In the genomic region with DNA sequence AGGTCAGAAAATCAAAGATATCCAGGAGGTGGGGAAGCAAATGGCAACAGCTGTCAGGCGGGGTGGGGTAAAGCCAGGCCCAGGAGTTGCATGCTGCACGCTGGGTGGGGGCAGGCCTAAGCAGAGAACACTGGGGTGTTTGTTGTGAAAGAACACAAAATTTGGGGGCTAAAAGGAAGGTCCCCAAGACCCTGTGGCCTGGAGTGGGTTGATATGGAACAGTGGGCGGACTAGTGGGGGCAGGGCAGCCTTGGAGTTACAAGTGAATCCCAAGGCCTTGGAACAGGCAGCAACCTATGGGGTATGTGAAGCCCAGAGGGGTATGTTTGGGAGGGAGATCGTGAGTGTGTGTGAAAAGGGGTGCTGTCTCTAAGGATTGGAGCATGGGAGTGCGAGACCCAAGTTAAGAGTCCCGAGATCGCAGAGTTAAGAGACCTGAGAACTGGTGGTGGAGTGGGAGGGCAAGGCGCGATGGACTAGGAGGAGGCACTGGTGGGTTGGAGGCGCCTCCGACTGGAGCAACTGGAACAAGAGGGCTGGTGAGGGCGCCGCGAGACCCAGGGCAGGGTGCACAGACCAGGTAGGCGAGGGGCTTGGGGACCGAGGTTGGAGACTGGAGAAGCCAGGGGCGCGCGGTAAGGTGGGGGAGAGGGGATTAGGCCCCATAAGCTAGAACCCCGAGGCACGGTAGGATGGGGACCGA, we compare ENCODE assay signal across 8 cellular contexts. TPM values are rescaled to one million over a fixed set of nuclear protein-coding genes. Genes with fewer than 3 reads are reported as not detected.
A peak's percentile ranks its signal among the peaks of the same experiment; 100 is the strongest.
DNase-seq lines count a peak whose midpoint lies in the region; ATAC-seq, FAIRE-seq and TF ChIP-seq lines count a peak whose summit lies in the region.

No MANE protein-coding gene starts in this region.

- H3K9me3 Mint-ChIP-seq in GM23338: no peaks in the 10 kb centered on the region; the same call in 2 of the 3 replicates

- H3K4me3 Mint-ChIP-seq in GM23338: peak overlapping the region; percentile 87

- H3K4me2 ChIP-seq in DOHH2 (ENCODE audit: low read length) (peak overlapping the region; percentile 81), GM23338 (peak overlapping the region; percentile 97), keratinocyte (ENCODE audit: control insufficient read depth, extremely low read depth, insufficient read depth, low read depth, low read length) (peak overlapping the region; percentile 95)

- TF ChIP-seq POLR2A in body of pancreas (IDR thresholded peaks at IDR 0.05): no peak

- no peaks in the 10 kb centered on the region for H3K9me1 ChIP-seq in keratinocyte (ENCODE audit: control insufficient read depth, extremely low read depth, insufficient read depth, low read length)

- peaks cover 9% of the 10 kb centered on the region for H3F3A ChIP-seq in DOHH2 (ENCODE audit: control insufficient read depth, insufficient read depth)
- H3F3A ChIP-seq in GM23338 (replicated peaks; ENCODE audit: low read depth): peaks cover 13% of the 10 kb centered on the region; the same call in 1 of the 2 replicates

- H3K4me1 ChIP-seq in DOHH2 (ENCODE audit: control insufficient read depth, low read length): peaks cover 18% of the 10 kb centered on the region
- peaks cover 8% of the 10 kb centered on the region for H3K4me1 ChIP-seq in GM23338 (ENCODE audit: insufficient read depth)
- H3K4me1 ChIP-seq in body of pancreas: peaks cover 35% of the 10 kb centered on the region
- H3K4me1 ChIP-seq in keratinocyte (ENCODE audit: control insufficient read depth, extremely low read depth, insufficient read depth, low read length): peaks cover 17% of the 10 kb centered on the region

- peak overlapping the region; percentile 33 for H3K27ac ChIP-seq in DOHH2 (ENCODE audit: low read depth, low read length)
- H3K27ac ChIP-seq in GM23338 (ENCODE audit: low read depth): peak overlapping the region; percentile 89
- peak overlapping the region; percentile 83 to 92 (median 87) for H3K27ac ChIP-seq in body of pancreas
- peak overlapping the region; percentile 86 for H3K27ac ChIP-seq in keratinocyte (ENCODE audit: control insufficient read depth, insufficient read depth, low read length)

- WGBS in body of pancreas, 2 donors: 7% methylated on average over 22 of the region's 22 CpGs

- H3K27me3 ChIP-seq in DOHH2 (ENCODE audit: control insufficient read depth, low read length) (no peaks in the 10 kb centered on the region), GM23338 (ENCODE audit: insufficient read depth) (no peaks in the 10 kb centered on the region), body of pancreas (no peaks in the 10 kb centered on the region), keratinocyte (ENCODE audit: control insufficient read depth, extremely low read depth, insufficient read depth, low read length) (no peaks in the 10 kb centered on the region)

- dilution Hi-C loops in keratinocyte (cut with MboI; ENCODE audit: extremely low pct_ligation_motif_present, low sequenced_read_pairs): no loop called here

- H3K27ac Mint-ChIP-seq in GM23338: peak overlapping the region; percentile 95

- no peaks in the 10 kb centered on the region for H3K9me2 ChIP-seq in DOHH2 (replicated peaks; ENCODE audit: control insufficient read depth, low read length)
- H3K9me2 ChIP-seq in GM23338 (ENCODE audit: insufficient read depth): no peaks in the 10 kb centered on the region

- peaks cover 37% of the 10 kb centered on the region for H3K4me1 Mint-ChIP-seq in GM23338

- H4K20me1 ChIP-seq in DOHH2 (ENCODE audit: control insufficient read depth, insufficient read depth, low read depth, low read length) (no peaks in the 10 kb centered on the region), GM23338 (replicated peaks; ENCODE audit: insufficient read depth) (no peaks in the 10 kb centered on the region), keratinocyte (ENCODE audit: control insufficient read depth, extremely low read depth, insufficient read depth, low read length) (no peaks in the 10 kb centered on the region)

- H3K79me2 ChIP-seq in DOHH2 (ENCODE audit: control insufficient read depth, low read length) (peaks cover 14% of the 10 kb centered on the region), GM23338 (replicated peaks; ENCODE audit: insufficient read depth) (peaks cover 13% of the 10 kb centered on the region), keratinocyte (ENCODE audit: control insufficient read depth, insufficient read depth, low read length) (peaks cover 14% of the 10 kb centered on the region)

- peak overlapping the region; percentile 94 for H3K9ac ChIP-seq in keratinocyte (ENCODE audit: control insufficient read depth, extremely low read depth, insufficient read depth, low read length)

- TF ChIP-seq CTCF in DOHH2 (IDR thresholded peaks at IDR 0.05; ENCODE audit: low read depth, low read length, poor library complexity, severe bottlenecking): no peak
- no peak for TF ChIP-seq CTCF in GM23338 (conservative IDR thresholded peaks at IDR 0.05; ENCODE audit: low read depth in 2 of 2)
- TF ChIP-seq CTCF in body of pancreas (IDR thresholded peaks at IDR 0.05): no peak
- no peak for TF ChIP-seq CTCF in keratinocyte (optimal IDR thresholded peaks at IDR 0.05 in 1 of 3, IDR thresholded peaks at IDR 0.05 in 1 of 3, conservative IDR thresholded peaks at IDR 0.05 in 1 of 3; ENCODE audit: extremely low read depth in 1 of 3, insufficient read depth in 2 of 3, low read length in 3 of 3)

- H3K9me3 ChIP-seq in DOHH2 (ENCODE audit: control insufficient read depth, insufficient read depth, low read length) (no peaks in the 10 kb centered on the region), body of pancreas (no peaks in the 10 kb centered on the region), keratinocyte (ENCODE audit: control insufficient read depth, low read depth, low read length) (no peaks in the 10 kb centered on the region)

- H2AFZ ChIP-seq in GM23338 (peak overlapping the region; percentile 83), keratinocyte (ENCODE audit: control insufficient read depth, low read length) (peak overlapping the region; percentile 1)

- H3K4me3 ChIP-seq in DOHH2 (ENCODE audit: low read length) (peak overlapping the region; percentile 80), GM23338 (peak overlapping the region; percentile 88), body of pancreas (peak overlapping the region; percentile 69 to 73), keratinocyte (ENCODE audit: control insufficient read depth in 2 of 3, extremely low read depth in 1 of 3, insufficient read depth in 2 of 3, low read depth in 1 of 3, low read length in 3 of 3) (peak overlapping the region; percentile 90 to 94 (median 90))

- intact Hi-C loops in body of pancreas (cut with DNase I): no loop called here

- peaks cover 43% of the 10 kb centered on the region for H3K36me3 Mint-ChIP-seq in GM23338 (ENCODE audit: low read depth)

- DNase-seq in GM23338 (ENCODE audit: low spot score) (peak; percentile 57), NCI-H510A treated with DMSO at 0.1 percent for 48 hours (lab: John Stamatoyannopoulos, UW) (peak; percentile 24), body of pancreas (peak; percentile 41 to 56 (median 42)), keratinocyte (ENCODE audit: low read depth, low spot score) (no peak), NCI-H2029 (lab: John Stamatoyannopoulos, UW) (no peak)
- peak; percentile 46 for DNase-seq in stimulated activated CD8-positive, alpha-beta memory T cell treated with anti-CD3 and anti-CD28 coated beads, Interleukin-4, amount 100 ng/mL, for 48 hours
- no peak for DNase-seq in activated effector memory CD4-positive, alpha-beta T cell treated with Interleukin-2 at 50 U/mL for 16 hours

- ATAC-seq in GM23338 (peak; percentile 67), body of pancreas (peak; percentile 21)

- FAIRE-seq in keratinocyte (lab: Jason Lieb, UNC): no peak

- peaks cover 8% of the 10 kb centered on the region for H3K27me3 Mint-ChIP-seq in GM23338 (ENCODE audit: insufficient read depth, low read depth, poor library complexity)

- peaks cover 21% of the 10 kb centered on the region for H3K36me3 ChIP-seq in DOHH2 (ENCODE audit: control insufficient read depth, low read length)
- H3K36me3 ChIP-seq in GM23338 (ENCODE audit: insufficient read depth): peaks cover 5% of the 10 kb centered on the region; the same call in 1 of the 2 replicates
- H3K36me3 ChIP-seq in body of pancreas (replicated peaks in 1 of 2; ENCODE audit: insufficient read depth in 1 of 2, low read depth in 2 of 2): peaks cover 9 to 13% of the 10 kb centered on the region in 2 donors
- H3K36me3 ChIP-seq in keratinocyte (ENCODE audit: control insufficient read depth in 2 of 2, extremely low read depth in 1 of 2, insufficient read depth in 2 of 2, low read length in 2 of 2): peaks cover 17 to 32% of the 10 kb centered on the region in 2 experiments

RNA-seq across cellular contexts. Expression of a gene that starts 0.7 kb away (rescaled TPM):
- 9.7 and 13.2 TPM in 2 replicates for total RNA-seq in GM23338 (2014; rRNA removed; shearing (Covaris generic))
- 2.8 and 3.4 TPM in 2 replicates for polyA plus RNA-seq in GM23338 (2016; fragmentation: Nextera tagmentation; extraction: Ambion mirVana)
- 10 to 100 TPM; 16.3 to 24.4 TPM for total RNA-seq in body of pancreas
- polyA plus RNA-seq in keratinocyte: 8.1 to 15.0 TPM (median 10.4 TPM) in 3 replicates
- polyA plus RNA-seq in keratinocyte (2011; ENCODE audit: low read depth): 4.6 TPM
- polyA plus RNA-seq in keratinocyte (2011; cell fraction: cytosol; rRNA removed): 5.7 and 8.6 TPM in 2 replicates
- 23.8 and 29.9 TPM in 2 replicates for polyA plus RNA-seq in keratinocyte (2011; cell fraction: nucleus; rRNA removed)
- polyA plus RNA-seq in keratinocyte (2012; ENCODE audit: low replicate concordance): 8.8 and 10.9 TPM in 2 replicates
- polyA minus RNA-seq in keratinocyte: 20.3 to 34.4 TPM (median 20.9 TPM) in 3 replicates
- 13.4 TPM for polyA minus RNA-seq in keratinocyte (2011; cell fraction: cytosol; rRNA and poly(A)+ RNA removed)
- 22.1 and 22.4 TPM in 2 replicates for polyA minus RNA-seq in keratinocyte (2011; cell fraction: nucleus; rRNA and poly(A)+ RNA removed)

RNA-seq across cellular contexts. Expression of a gene that starts 6.2 kb away (rescaled TPM):
- total RNA-seq in GM23338 (2014; rRNA removed; shearing (Covaris generic)): 32.3 and 40.4 TPM in 2 replicates
- 127 and 128 TPM in 2 replicates for polyA plus RNA-seq in GM23338 (2016; fragmentation: Nextera tagmentation; extraction: Ambion mirVana)
- total RNA-seq in body of pancreas: 10 to 100 TPM; 13.5 to 15.2 TPM
- 25.6 to 36.0 TPM (median 27.4 TPM) in 3 replicates for polyA plus RNA-seq in keratinocyte
- polyA plus RNA-seq in keratinocyte (2011; ENCODE audit: low read depth): 21.2 TPM
- 13.2 and 21.0 TPM in 2 replicates for polyA plus RNA-seq in keratinocyte (2011; cell fraction: cytosol; rRNA removed)
- 24.3 and 33.7 TPM in 2 replicates for polyA plus RNA-seq in keratinocyte (2011; cell fraction: nucleus; rRNA removed)
- polyA plus RNA-seq in keratinocyte (2012; ENCODE audit: low replicate concordance): 52.2 and 59.4 TPM in 2 replicates
- 12.1 to 26.4 TPM (median 12.9 TPM) in 3 replicates for polyA minus RNA-seq in keratinocyte
- 37.8 TPM for polyA minus RNA-seq in keratinocyte (2011; cell fraction: cytosol; rRNA and poly(A)+ RNA removed)
- polyA minus RNA-seq in keratinocyte (2011; cell fraction: nucleus; rRNA and poly(A)+ RNA removed): 6.5 and 8.2 TPM in 2 replicates

RNA-seq across cellular contexts. Expression of a gene that starts 6.4 kb away (rescaled TPM):
- total RNA-seq in GM23338 (2014; rRNA removed; shearing (Covaris generic)): 17.4 and 22.4 TPM in 2 replicates
- polyA plus RNA-seq in GM23338 (2016; fragmentation: Nextera tagmentation; extraction: Ambion mirVana) (14.9 and 16.6 TPM in 2 replicates), keratinocyte (8.3 to 15.2 TPM (median 8.8 TPM) in 3 replicates)
- total RNA-seq in body of pancreas: 10 to 100 TPM; 19.8 to 33.5 TPM
- polyA plus RNA-seq in keratinocyte (2011; ENCODE audit: low read depth): 7.9 TPM
- 3.9 and 5.4 TPM in 2 replicates for polyA plus RNA-seq in keratinocyte (2011; cell fraction: cytosol; rRNA removed)
- 24.8 and 29.9 TPM in 2 replicates for polyA plus RNA-seq in keratinocyte (2011; cell fraction: nucleus; rRNA removed)
- polyA plus RNA-seq in keratinocyte (2012; ENCODE audit: low replicate concordance): 9.3 and 10.9 TPM in 2 replicates
- polyA minus RNA-seq in keratinocyte: 8.7 to 20.4 TPM (median 12.8 TPM) in 3 replicates
- 6.7 TPM for polyA minus RNA-seq in keratinocyte (2011; cell fraction: cytosol; rRNA and poly(A)+ RNA removed)
- polyA minus RNA-seq in keratinocyte (2011; cell fraction: nucleus; rRNA and poly(A)+ RNA removed): 6.4 and 11.9 TPM in 2 replicates

RNA-seq across cellular contexts. Expression of a gene that starts 23.1 kb away (rescaled TPM):
- total RNA-seq in GM23338 (2014; rRNA removed; shearing (Covaris generic)): 121 and 147 TPM in 2 replicates
- polyA plus RNA-seq in GM23338 (2016; fragmentation: Nextera tagmentation; extraction: Ambion mirVana): 46.1 and 52.2 TPM in 2 replicates
- total RNA-seq in body of pancreas: 10 to 100 TPM; 26.4 to 28.0 TPM
- 58.8 to 88.8 TPM (median 81.0 TPM) in 3 replicates for polyA plus RNA-seq in keratinocyte
- polyA plus RNA-seq in keratinocyte (2011; ENCODE audit: low read depth): 20.5 TPM
- polyA plus RNA-seq in keratinocyte (2011; cell fraction: cytosol; rRNA removed): 21.2 and 28.8 TPM in 2 replicates
- polyA plus RNA-seq in keratinocyte (2011; cell fraction: nucleus; rRNA removed): 174 and 213 TPM in 2 replicates
- polyA plus RNA-seq in keratinocyte (2012; ENCODE audit: low replicate concordance): 65.4 and 87.7 TPM in 2 replicates
- 137 to 183 TPM (median 148 TPM) in 3 replicates for polyA minus RNA-seq in keratinocyte
- polyA minus RNA-seq in keratinocyte (2011; cell fraction: cytosol; rRNA and poly(A)+ RNA removed): 114 TPM
- 207 and 218 TPM in 2 replicates for polyA minus RNA-seq in keratinocyte (2011; cell fraction: nucleus; rRNA and poly(A)+ RNA removed)

RNA-seq across cellular contexts. Expression of a gene that starts 31.6 kb away (rescaled TPM):
- 98.6 and 106 TPM in 2 replicates for total RNA-seq in GM23338 (2014; rRNA removed; shearing (Covaris generic))
- polyA plus RNA-seq in GM23338 (2016; fragmentation: Nextera tagmentation; extraction: Ambion mirVana) (63.8 and 64.7 TPM in 2 replicates), keratinocyte (57.1 to 101 TPM (median 67.5 TPM) in 3 replicates)
- 10 to 100 TPM; 28.3 to 29.7 TPM for total RNA-seq in body of pancreas
- polyA plus RNA-seq in keratinocyte (2011; ENCODE audit: low read depth): 82.9 TPM
- 55.6 and 75.1 TPM in 2 replicates for polyA plus RNA-seq in keratinocyte (2011; cell fraction: cytosol; rRNA removed)
- 42.1 and 44.9 TPM in 2 replicates for polyA plus RNA-seq in keratinocyte (2011; cell fraction: nucleus; rRNA removed)
- 47.1 and 102 TPM in 2 replicates for polyA plus RNA-seq in keratinocyte (2012; ENCODE audit: low replicate concordance)
- 34.9 to 68.6 TPM (median 53.6 TPM) in 3 replicates for polyA minus RNA-seq in keratinocyte
- polyA minus RNA-seq in keratinocyte (2011; cell fraction: cytosol; rRNA and poly(A)+ RNA removed): 42.0 TPM
- polyA minus RNA-seq in keratinocyte (2011; cell fraction: nucleus; rRNA and poly(A)+ RNA removed): 13.5 and 25.3 TPM in 2 replicates

Comparison
In these comparisons a context has a peak if more than half of its experiments do, and no peak if none do; other contexts are left out.
1. H3K27ac ChIP-seq: peak in every context shown above with its lines; median percentile 89 in GM23338; 87 in body of pancreas; 86 in keratinocyte; 33 in DOHH2.
2. DNase-seq: peak in GM23338 (single experiment), NCI-H510A treated with DMSO at 0.1 percent for 48 hours (single experiment), body of pancreas (4 of 4) and stimulated activated CD8-positive, alpha-beta memory T cell treated with anti-CD3 and anti-CD28 coated beads, Interleukin-4, amount 100 ng/mL, for 48 hours (single experiment); none in keratinocyte (single experiment), activated effector memory CD4-positive, alpha-beta T cell treated with Interleukin-2 at 50 U/mL for 16 hours (single experiment) and NCI-H2029 (single experiment).
3. Peak in every context shown above with its lines, with median percentiles within 50 percentile points of each other: H3K4me2 ChIP-seq and H3K4me3 ChIP-seq.